Comparison of ENCODE assay signal across 1 cellular context in genomic region chr20:8809107-8809953, GRCh38.
TF ChIP-seq lines count a peak whose summit lies in the region.

No MANE protein-coding gene starts in this region.

TF ChIP-seq in HepG2, 621 proteins besides CTCF, POLR2A, EP300 and RAD21 (continued from another document and continues in another):
- TF ChIP-seq TCF7L2 (IDR thresholded peaks at IDR 0.05; ENCODE audit: low read depth, low read length): no peak
- no peak for TF ChIP-seq CERS6 (CRISPR knock-in tag; IDR thresholded peaks at IDR 0.05)
- TF ChIP-seq ZNF761 (CRISPR knock-in tag; conservative IDR thresholded peaks at IDR 0.05): peak; percentile 67
- no peak for TF ChIP-seq RFXAP (CRISPR knock-in tag; IDR thresholded peaks at IDR 0.05; ENCODE audit: borderline replicate concordance)
- no peak for TF ChIP-seq NPAS2 (CRISPR knock-in tag; IDR thresholded peaks at IDR 0.05; ENCODE audit: borderline replicate concordance)
- no peak for TF ChIP-seq KDM5B (CRISPR knock-in tag; IDR thresholded peaks at IDR 0.05; ENCODE audit: borderline replicate concordance)
- TF ChIP-seq RORA (CRISPR knock-in tag; IDR thresholded peaks at IDR 0.05): 0 out of 2 replicates have a peak, but pooled peaks have one; percentile 37
- no peak for TF ChIP-seq STAT5B (CRISPR knock-in tag; IDR thresholded peaks at IDR 0.05)
- no peak for TF ChIP-seq MXD4 (CRISPR knock-in tag; IDR thresholded peaks at IDR 0.05)
- no peak for TF ChIP-seq USF2 (IDR thresholded peaks at IDR 0.05; ENCODE audit: low read depth, low read length)
- no peak for TF ChIP-seq USF2 (CRISPR knock-in tag; IDR thresholded peaks at IDR 0.05; ENCODE audit: borderline replicate concordance)
- TF ChIP-seq MXI1 (IDR thresholded peaks at IDR 0.05; ENCODE audit: borderline replicate concordance, low read depth, low read length): no peak
- TF ChIP-seq ZNF678 (CRISPR knock-in tag; IDR thresholded peaks at IDR 0.05): no peak
- no peak for TF ChIP-seq FLYWCH1 (CRISPR knock-in tag; IDR thresholded peaks at IDR 0.05)
- no peak for TF ChIP-seq SMC3 (IDR thresholded peaks at IDR 0.05; ENCODE audit: low read length)
- no peak for TF ChIP-seq ADNP (CRISPR knock-in tag; IDR thresholded peaks at IDR 0.05)
- no peak for TF ChIP-seq RBAK (CRISPR knock-in tag; IDR thresholded peaks at IDR 0.05)
- TF ChIP-seq ZNF318 (CRISPR knock-in tag; IDR thresholded peaks at IDR 0.05): 0 out of 2 replicates have a peak, but pooled peaks have one; percentile 42
- no peak for TF ChIP-seq ZNF510 (CRISPR knock-in tag; IDR thresholded peaks at IDR 0.05; ENCODE audit: low read depth)
- TF ChIP-seq NFYC (CRISPR knock-in tag; IDR thresholded peaks at IDR 0.05): no peak
- no peak for TF ChIP-seq HHEX (CRISPR knock-in tag; IDR thresholded peaks at IDR 0.05)
- no peak for TF ChIP-seq ZNF234 (CRISPR knock-in tag; conservative IDR thresholded peaks at IDR 0.05)
- peak; percentile 96 for TF ChIP-seq PAXIP1 (CRISPR knock-in tag; conservative IDR thresholded peaks at IDR 0.05)
- TF ChIP-seq ATF4 (CRISPR knock-in tag; IDR thresholded peaks at IDR 0.05): peak in 1 of 2 experiments; percentile 55; a peak in 1 of 4 replicates
- no peak for TF ChIP-seq HIVEP1 (CRISPR knock-in tag; IDR thresholded peaks at IDR 0.05)
- no peak for TF ChIP-seq E2F5 (CRISPR knock-in tag; conservative IDR thresholded peaks at IDR 0.05)
- TF ChIP-seq ZNF251 (CRISPR knock-in tag; IDR thresholded peaks at IDR 0.05): no peak
- peak; percentile 86 for TF ChIP-seq ISL2 (CRISPR knock-in tag; IDR thresholded peaks at IDR 0.05)
- TF ChIP-seq IKZF4 (CRISPR knock-in tag; IDR thresholded peaks at IDR 0.05; ENCODE audit: borderline replicate concordance, low read depth, not compliant biosample characterization): no peak
- TF ChIP-seq ZFP90 (CRISPR knock-in tag; IDR thresholded peaks at IDR 0.05; ENCODE audit: borderline replicate concordance): no peak; the same call in 1 of the 2 replicates
- no peak for TF ChIP-seq TOE1 (CRISPR knock-in tag; IDR thresholded peaks at IDR 0.05)
- TF ChIP-seq ZBTB42 (CRISPR knock-in tag; IDR thresholded peaks at IDR 0.05): no peak
- TF ChIP-seq THAP11 (CRISPR knock-in tag; IDR thresholded peaks at IDR 0.05): peak; percentile 61
- no peak for TF ChIP-seq AFF4 (CRISPR knock-in tag; IDR thresholded peaks at IDR 0.05)
- TF ChIP-seq NFRKB (IDR thresholded peaks at IDR 0.05): no peak
- TF ChIP-seq NAIF1 (CRISPR knock-in tag; IDR thresholded peaks at IDR 0.05; ENCODE audit: borderline replicate concordance): peak; percentile 22; the same call in 1 of the 2 replicates
- no peak for TF ChIP-seq ZNF703 (CRISPR knock-in tag; IDR thresholded peaks at IDR 0.05; ENCODE audit: borderline replicate concordance)
- no peak for TF ChIP-seq ZNF33A (CRISPR knock-in tag; IDR thresholded peaks at IDR 0.05; ENCODE audit: borderline replicate concordance)
- TF ChIP-seq ZNF792 (CRISPR knock-in tag; IDR thresholded peaks at IDR 0.05): peak; percentile 88; the same call in 1 of the 2 replicates
- TF ChIP-seq ZNF816 (CRISPR knock-in tag; IDR thresholded peaks at IDR 0.05; ENCODE audit: borderline replicate concordance): no peak
- TF ChIP-seq TFDP1 (CRISPR knock-in tag; IDR thresholded peaks at IDR 0.05; ENCODE audit: borderline replicate concordance): no peak
- no peak for TF ChIP-seq ZKSCAN5 (CRISPR knock-in tag; IDR thresholded peaks at IDR 0.05)
- no peak for TF ChIP-seq HNRNPH1 (optimal IDR thresholded peaks at IDR 0.05; ENCODE audit: low read depth, low read length)
